In genomic region chr12:26062566-26062965, GRCh38 we compare ENCODE assay signal across 17 cellular contexts.
A peak's percentile ranks its signal among the peaks of the same experiment; 100 is the strongest.
DNase-seq lines count a peak whose midpoint lies in the region; FAIRE-seq and TF ChIP-seq lines count a peak whose summit lies in the region.
"Had no signal": no experiment of that assay in that cellular context is flagged by ENCODE, and none has a peak within 500 bp of the region (broad histone marks: within the 10 kb centered on the region; RNA-seq: fewer than 3 reads in every experiment).

No MANE protein-coding gene starts in this region.

- no TSS peak for BruUV-seq in A673 (replicated peaks; lab: Mats Ljungman, UMichigan)

- H3K27ac Mint-ChIP-seq in astrocyte (ENCODE audit: unreplicated experiment): peak overlapping the region; percentile 58
- H3K27ac Mint-ChIP-seq: activated T-helper 1 cell treated with anti-CD3 and anti-CD28 coated beads, Interleukin-12 subunit alpha, Interleukin-12 subunit beta, Interleukin-2, Interleukin-4 antibody, amounts not matched to agents 30 ng/mL and 10 ng/mL and 1 ng/mL, durations not matched to agents 14 hours and 24 hours and 36 hours; effector memory CD8-positive, alpha-beta T cell; T-helper 1 cell treated with Interleukin-12 subunit alpha and Interleukin-12 subunit beta and Interleukin-4 antibody, amounts not matched to agents 30 μg/mL and 1 μg/mL, for 36 hours had no signal

- CTCF ChIA-PET in A673 (lab: Charles Lee): no interaction called here

- no peak overlapping the region for H2AFZ ChIP-seq in astrocyte (ENCODE audit: low read depth, low read length)

- FAIRE-seq in astrocyte (lab: Jason Lieb, UNC): peak; percentile 81

- H3K4me3 ChIP-seq in A673 (ENCODE audit: low read depth, low read length, poor library complexity, severe bottlenecking): no peak overlapping the region
- H3K4me3 ChIP-seq in astrocyte (ENCODE audit: insufficient read depth, low read depth, low read length): no peak overlapping the region
- H3K4me3 ChIP-seq: ascending aorta, smooth muscle cell, thoracic aorta had no signal

- peaks cover 11% of the 10 kb centered on the region for H3K4me1 Mint-ChIP-seq in astrocyte (ENCODE audit: low read depth, unreplicated experiment)

- H3K4me2 ChIP-seq in astrocyte (ENCODE audit: low read length): no peak overlapping the region
- H3K4me2 ChIP-seq: smooth muscle cell had no signal

- H3K9ac ChIP-seq in astrocyte (ENCODE audit: low read length): no peak overlapping the region

- no peak for TF ChIP-seq CTCF in A673 (conservative IDR thresholded peaks at IDR 0.05; ENCODE audit: low read depth, low read length)
- no peak for TF ChIP-seq CTCF in astrocyte (IDR thresholded peaks at IDR 0.05; ENCODE audit: insufficient read depth, low read depth, low read length)

- intact Hi-C loops in A673 (cut with micrococcal nuclease; ENCODE audit: unreplicated experiment): no loop called here

- no peak overlapping the region for H3K27ac ChIP-seq in A673 (ENCODE audit: low read depth, low read length, poor library complexity, severe bottlenecking)
- H3K27ac ChIP-seq in astrocyte (ENCODE audit: low read depth, low read length): no peak overlapping the region
- H3K27ac ChIP-seq: ascending aorta, neutrophil, thoracic aorta had no signal

- no peaks in the 10 kb centered on the region for H4K20me1 ChIP-seq in astrocyte (ENCODE audit: insufficient read depth, low read length)

- H3K4me3 Mint-ChIP-seq in astrocyte (ENCODE audit: unreplicated experiment): no peak overlapping the region
- H3K4me3 Mint-ChIP-seq: activated T-helper 1 cell treated with anti-CD3 and anti-CD28 coated beads, Interleukin-12 subunit alpha, Interleukin-12 subunit beta, Interleukin-2, Interleukin-4 antibody, amounts not matched to agents 30 ng/mL and 10 ng/mL and 1 ng/mL, durations not matched to agents 14 hours and 24 hours and 36 hours; effector memory CD8-positive, alpha-beta T cell; T-helper 1 cell treated with Interleukin-12 subunit alpha and Interleukin-12 subunit beta and Interleukin-4 antibody, amounts not matched to agents 30 μg/mL and 1 μg/mL, for 36 hours had no signal

- DNase-seq in A673 (ENCODE audit: low spot score) (peak; percentile 17), HPDE6-E6E7 (ENCODE audit: extremely low spot score) (peak; percentile 26), astrocyte (ENCODE audit: low read depth) (peak; percentile 85), glomerular visceral epithelial cell (ENCODE audit: extremely low spot score) (peak; percentile 61), iPS-NIHi11 (ENCODE audit: low spot score) (no peak), ecto neural progenitor cell (ENCODE audit: low spot score) (no peak), NCI-H2081 treated with DMSO at 0.1 percent for 48 hours (lab: John Stamatoyannopoulos, UW) (no peak), NCI-H1092 treated with DMSO at 0.1 percent for 48 hours (lab: John Stamatoyannopoulos, UW) (no peak)
- DNase-seq: activated CD4-positive, alpha-beta T cell treated with anti-CD3 and anti-CD28 coated beads for 48 hours; DMS 273 treated with DMSO at 0.1 percent for 48 hours; effector memory CD8-positive, alpha-beta T cell had no signal

- H3K36me3 ChIP-seq in A673 (ENCODE audit: insufficient read depth, low read length, poor library complexity, severe bottlenecking): no peaks in the 10 kb centered on the region
- H3K36me3 ChIP-seq in astrocyte (ENCODE audit: insufficient read depth, low read length): no peaks in the 10 kb centered on the region
- H3K36me3 ChIP-seq: ascending aorta, neutrophil, thoracic aorta had no signal

- H3K9me3 ChIP-seq in A673 (ENCODE audit: low read depth, low read length, poor library complexity, severe bottlenecking): no peaks in the 10 kb centered on the region
- H3K9me3 ChIP-seq in astrocyte (ENCODE audit: insufficient read depth, low read depth, low read length): no peaks in the 10 kb centered on the region
- H3K9me3 ChIP-seq: ascending aorta, neutrophil, thoracic aorta had no signal

- no peaks in the 10 kb centered on the region for H3K79me2 ChIP-seq in astrocyte (ENCODE audit: insufficient read depth, low read length)

- no peaks in the 10 kb centered on the region for H3K9me3 Mint-ChIP-seq in astrocyte (ENCODE audit: unreplicated experiment)
- H3K9me3 Mint-ChIP-seq: activated T-helper 1 cell treated with anti-CD3 and anti-CD28 coated beads, Interleukin-12 subunit alpha, Interleukin-12 subunit beta, Interleukin-2, Interleukin-4 antibody, amounts not matched to agents 30 ng/mL and 10 ng/mL and 1 ng/mL, durations not matched to agents 14 hours and 24 hours and 36 hours; effector memory CD8-positive, alpha-beta T cell; T-helper 1 cell treated with Interleukin-12 subunit alpha and Interleukin-12 subunit beta and Interleukin-4 antibody, amounts not matched to agents 30 μg/mL and 1 μg/mL, for 36 hours had no signal

- H3K4me1 ChIP-seq in A673 (ENCODE audit: insufficient read depth, low read length, poor library complexity, severe bottlenecking): no peaks in the 10 kb centered on the region
- H3K4me1 ChIP-seq in astrocyte (ENCODE audit: insufficient read depth, low read length): peaks cover 4% of the 10 kb centered on the region
- H3K4me1 ChIP-seq: ascending aorta had no signal

- no peaks in the 10 kb centered on the region for H3K36me3 Mint-ChIP-seq in astrocyte (ENCODE audit: low read depth, unreplicated experiment)

- H3K27me3 Mint-ChIP-seq in astrocyte (ENCODE audit: low read depth, unreplicated experiment): no peaks in the 10 kb centered on the region

- no peaks in the 10 kb centered on the region for H3K27me3 ChIP-seq in A673 (replicated peaks; ENCODE audit: insufficient read depth, low read depth, low read length, poor library complexity)
- H3K27me3 ChIP-seq in astrocyte (ENCODE audit: insufficient read depth, low read length): no peaks in the 10 kb centered on the region
- H3K27me3 ChIP-seq: ascending aorta, neutrophil had no signal

- POLR2A ChIA-PET in A673 (lab: Charles Lee; ENCODE audit: low non-redundant PET): no interaction called here

Comparison
In these comparisons a context has a peak if more than half of its experiments do, and no peak if none do; other contexts are left out.
1. DNase-seq: peak in A673 (single experiment), HPDE6-E6E7 (single experiment), astrocyte (single experiment) and glomerular visceral epithelial cell (single experiment); none in iPS-NIHi11 (single experiment), ecto neural progenitor cell (single experiment), NCI-H2081 treated with DMSO at 0.1 percent for 48 hours (single experiment) and NCI-H1092 treated with DMSO at 0.1 percent for 48 hours (single experiment).